Comparison of ENCODE assay signal across 15 cellular contexts in genomic region chr19:2700660-2701360, GRCh38. TPM values are rescaled to one million over a fixed set of nuclear protein-coding genes. Genes with fewer than 3 reads are reported as not detected.
A peak's percentile ranks its signal among the peaks of the same experiment; 100 is the strongest.
DNase-seq lines count a peak whose midpoint lies in the region; ATAC-seq, FAIRE-seq and TF ChIP-seq lines count a peak whose summit lies in the region.
"Had no signal": no experiment of that assay in that cellular context is flagged by ENCODE, and none has a peak within 500 bp of the region (broad histone marks: within the 10 kb centered on the region; RNA-seq: fewer than 3 reads in every experiment).

No MANE protein-coding gene starts in this region.

- H3K9ac ChIP-seq in GM12878 (ENCODE audit: control insufficient read depth, insufficient read depth, low read length), result peak overlapping the region; percentile 59

- in situ Hi-C loops in GM12878 (cut with MboI), result no loop called here

- TF ChIP-seq POLR2A in GM12878 (IDR thresholded peaks at IDR 0.05; ENCODE audit: low read depth, low read length), result no peak

- 64% methylated on average over 26 of the region's 26 CpGs for WGBS in GM12878 (ENCODE audit: insufficient coverage, insufficient replicate concordance, low lambda C conversion rate, missing lambda C conversion rate)

- RAD21 ChIA-PET in GM12878 (lab: Charles Lee; ENCODE audit: unreplicated experiment), result interaction anchor here (1.0 kb wide), 2 partner anchors 10 to 52 kb away, joined by 5 to 6 read pairs; no protein-coding TSS in a partner anchor

- TF ChIP-seq CTCF in GM12875 (IDR thresholded peaks at IDR 0.05; ENCODE audit: borderline replicate concordance, insufficient read depth, low read depth, low read length) (no peak), GM12878 (IDR thresholded peaks at IDR 0.05 in 2 of 3, conservative IDR thresholded peaks at IDR 0.05 in 1 of 3; ENCODE audit: control insufficient read depth in 2 of 3, extremely low read depth in 1 of 3, insufficient read depth in 1 of 3, low read depth in 3 of 3, low read length in 3 of 3) (no peak), nephron progenitor cell (IDR thresholded peaks at IDR 0.05) (no peak), WERI-Rb-1 (IDR thresholded peaks at IDR 0.05; ENCODE audit: low read depth, low read length) (no peak)

- H3K27ac Mint-ChIP-seq in nephron progenitor cell, result no peak overlapping the region
- H3K27ac Mint-ChIP-seq: activated T-helper 2 cell treated with anti-CD3 and anti-CD28 coated beads, Interferon-gamma antibody, Interleukin-2, Interleukin-4, amounts not matched to agents 10 μg/mL and 5 μg/mL and 100 μg/mL, durations not matched to agents 14 hours and 24 hours and 36 hours had no signal

- H3K4me3 Mint-ChIP-seq in nephron progenitor cell, result peak overlapping the region; percentile 88

- peaks cover 40% of the 10 kb centered on the region for H3K4me1 Mint-ChIP-seq in nephron progenitor cell

- BruUV-seq in GM12878 (replicated peaks; lab: Mats Ljungman, UMichigan), result TSS peak; percentile 68

- no peak for TF ChIP-seq RAD21 in GM12878 (IDR thresholded peaks at IDR 0.05; ENCODE audit: insufficient read depth, low read depth, low read length)

- peaks cover 40% of the 10 kb centered on the region for H3K4me1 ChIP-seq in GM12878 (ENCODE audit: control insufficient read depth, insufficient read depth, low read length)

- no peak for FAIRE-seq in GM12878 (lab: Jason Lieb, UNC)
- FAIRE-seq: D721Med, GM18507, TTC549 had no signal

- CTCF ChIA-PET in GM12878 (lab: Yijun Ruan, JAX), result interaction anchor here (1.5 kb wide), 2 partner anchors 49 to 52 kb away, joined by 6 to 7 read pairs; no protein-coding TSS in a partner anchor

- H3K27ac ChIP-seq in GM12878 (ENCODE audit: control insufficient read depth, insufficient read depth), result peak overlapping the region; percentile 53; the same call in 1 of the 2 replicates
- H3K27ac ChIP-seq in WERI-Rb-1, result no peak overlapping the region
- H3K27ac ChIP-seq: PC-9 had no signal

- TF ChIP-seq EP300 in GM12878 (IDR thresholded peaks at IDR 0.05; ENCODE audit: borderline replicate concordance in 1 of 2, control insufficient read depth in 1 of 2, low read depth in 2 of 2, low read length in 2 of 2), result no peak

- H3K36me3 ChIP-seq in GM12878 (ENCODE audit: control insufficient read depth in 2 of 2, insufficient read depth in 2 of 2, low read length in 1 of 2) (no peaks in the 10 kb centered on the region), WERI-Rb-1 (no peaks in the 10 kb centered on the region)

- H4K20me1 ChIP-seq in GM12878 (ENCODE audit: control insufficient read depth, insufficient read depth), result no peaks in the 10 kb centered on the region

- POLR2A ChIA-PET in GM12878 (lab: Charles Lee), result interaction anchor here (1.6 to 2.4 kb wide), 2 partner anchors 10 to 19 kb away, joined by 5 to 14 read pairs; no protein-coding TSS in a partner anchor

- intact Hi-C loops in GM12878 (cut with micrococcal nuclease; ENCODE audit: unreplicated experiment), result loop anchor here (5.0 kb wide), 1 partner anchor 46 kb away; no protein-coding TSS in a partner anchor

- peak overlapping the region; percentile 81 for H3K4me2 ChIP-seq in GM12878 (ENCODE audit: control insufficient read depth, insufficient read depth)
- H3K4me2 ChIP-seq: PC-9 had no signal

- no peak overlapping the region for H2AFZ ChIP-seq in GM12878 (ENCODE audit: control insufficient read depth, low read depth, low read length)
- H2AFZ ChIP-seq: PC-9 had no signal

- H3K27me3 ChIP-seq in GM12878 (replicated peaks in 1 of 2; ENCODE audit: control insufficient read depth in 2 of 2, insufficient read depth in 2 of 2, low read length in 1 of 2) (no peaks in the 10 kb centered on the region), WERI-Rb-1 (ENCODE audit: insufficient read depth, low read depth, severe bottlenecking) (peaks cover 12% of the 10 kb centered on the region)

- DNase-seq in GM12878 (ENCODE audit: low read depth, low spot score), result no peak
- DNase-seq in nephron progenitor cell, result no peak
- no peak for DNase-seq in RKO (ENCODE audit: low spot score)
- no peak for DNase-seq in activated CD8-positive, alpha-beta memory T cell treated with anti-CD3 and anti-CD28 coated beads, Interleukin-2, amount 50 U/mL, for 4 hours
- no peak for DNase-seq in WERI-Rb-1
- DNase-seq: NCI-H187 treated with DMSO at 0.1 percent for 48 hours, PC-9 had no signal

- H3K4me3 ChIP-seq in GM12875 (ENCODE audit: low read depth, low read length), result peak overlapping the region; percentile 75
- H3K4me3 ChIP-seq in GM12878, result peak overlapping the region; percentile 88
- H3K4me3 ChIP-seq in WERI-Rb-1 (ENCODE audit: low read depth, low read length), result no peak overlapping the region
- H3K4me3 ChIP-seq: PC-9 had no signal

- peaks cover 43% of the 10 kb centered on the region for H3K79me2 ChIP-seq in GM12878 (ENCODE audit: control insufficient read depth, insufficient read depth, low read length)

- SMC1A ChIA-PET in GM12878 (lab: Charles Lee; ENCODE audit: uncharacterized antibody, unreplicated experiment), result interaction anchor here (0.5 to 4.1 kb wide), 6 partner anchors 10 to 195 kb away, joined by 3 to 24 read pairs (median 6); no protein-coding TSS in a partner anchor

- ATAC-seq in GM12878, result no peak
- ATAC-seq: right cardiac atrium had no signal

- no peaks in the 10 kb centered on the region for H3K9me3 Mint-ChIP-seq in nephron progenitor cell
- H3K9me3 Mint-ChIP-seq: activated T-helper 2 cell treated with anti-CD3 and anti-CD28 coated beads, Interferon-gamma antibody, Interleukin-2, Interleukin-4, amounts not matched to agents 10 μg/mL and 5 μg/mL and 100 μg/mL, durations not matched to agents 14 hours and 24 hours and 36 hours had no signal

- H3K9me3 ChIP-seq in GM12878 (replicated peaks; ENCODE audit: control insufficient read depth, insufficient read depth, low read length) (no peaks in the 10 kb centered on the region), WERI-Rb-1 (ENCODE audit: severe bottlenecking) (no peaks in the 10 kb centered on the region)

- H3K36me3 Mint-ChIP-seq in nephron progenitor cell (ENCODE audit: low read depth), result no peaks in the 10 kb centered on the region

- peaks cover 75% of the 10 kb centered on the region for H3K27me3 Mint-ChIP-seq in nephron progenitor cell (ENCODE audit: low read depth, poor library complexity)

RNA-seq across cellular contexts. Expression of gene GNG7, which starts 1.7 kb away (rescaled TPM):
- total RNA-seq in GM12878 (2013; cell fraction: nucleolus; rRNA removed), result 10.3 TPM in 2 replicates
- 2.7 and 3.8 TPM in 2 replicates for total RNA-seq in GM12878 (2014; rRNA removed)
- 5.3 and 5.4 TPM in 2 replicates for total RNA-seq in GM12878 (2014; rRNA removed; fragmentation: Illumina TruSeq; extraction: Trizol)
- total RNA-seq in GM12878 (2021), result 13.6 and 14.0 TPM in 2 replicates
- polyA plus RNA-seq in GM12878 (2011; ENCODE audit: low read depth), result 12.7 TPM
- 1.8 and 1.9 TPM in 2 replicates for polyA plus RNA-seq in GM12878 (2011; rRNA removed)
- polyA plus RNA-seq in GM12878 (2011; cell fraction: cytosol; rRNA removed), result 2.0 and 2.1 TPM in 2 replicates
- 2.8 and 3.7 TPM in 2 replicates for polyA plus RNA-seq in GM12878 (2011; cell fraction: nucleus; rRNA removed)
- polyA plus RNA-seq in GM12878 (2012), result 24.5 and 28.2 TPM in 2 replicates
- 6.9 and 7.8 TPM in 2 replicates for polyA plus RNA-seq in GM12878 (2014; fragmentation: Illumina TruSeq; extraction: Trizol)
- polyA plus RNA-seq in GM12878 (2014; fragmentation: Nextera tagmentation; extraction: Ambion mirVana), result 1 to 10 TPM; 3.7 to 5.1 TPM
- 11.7 and 13.4 TPM in 2 replicates for polyA plus RNA-seq in GM12878 (2014; rRNA removed)
- 10 to 100 TPM in 1 of 2 experiments, 1 to 10 TPM in 1; 9.8 to 10.6 TPM for polyA plus RNA-seq in GM12878 (2016; fragmentation: Nextera tagmentation; extraction: Ambion mirVana)
- 0.29 and 0.57 TPM in 2 replicates for polyA minus RNA-seq in GM12878 (2011; rRNA and poly(A)+ RNA removed)
- 0.31 and 0.40 TPM in 2 replicates for polyA minus RNA-seq in GM12878 (2011; cell fraction: cytosol; rRNA and poly(A)+ RNA removed)
- polyA minus RNA-seq in GM12878 (2011; cell fraction: nucleus; rRNA and poly(A)+ RNA removed), result 0.29 and 0.60 TPM in 2 replicates
- total RNA-seq: fibroblast of villous mesenchyme had no signal

RNA-seq across cellular contexts. Expression of gene DIRAS1, which starts 20.4 kb away (rescaled TPM):
- total RNA-seq in GM12878 (2013; cell fraction: nucleolus; rRNA removed), result 0.39 and 1.0 TPM in 2 replicates
- total RNA-seq in GM12878 (2014; rRNA removed) (not detected in 2 replicates), GM12878 (2014; rRNA removed; fragmentation: Illumina TruSeq; extraction: Trizol) (0.09 TPM in 1 of 2 replicates, not detected in the other), GM12878 (2021) (0.18 and 0.48 TPM in 2 replicates)
- polyA plus RNA-seq in GM12878 (2011; ENCODE audit: low read depth), result 0.38 TPM
- polyA plus RNA-seq in GM12878 (2011; rRNA removed) (0.03 and 0.05 TPM in 2 replicates), GM12878 (2014; fragmentation: Illumina TruSeq; extraction: Trizol) (0.07 TPM in 1 of 2 replicates, not detected in the other), GM12878 (2014; fragmentation: Nextera tagmentation; extraction: Ambion mirVana) (not detected), GM12878 (2014; rRNA removed) (0.08 TPM in 1 of 2 replicates, not detected in the other), GM12878 (2016; fragmentation: Nextera tagmentation; extraction: Ambion mirVana) (under 1 TPM; 0.04 to 0.13 TPM)
- polyA plus RNA-seq in GM12878 (2011; cell fraction: cytosol; rRNA removed), result not detected in 2 replicates
- 0.10 TPM in 1 of 2 replicates, not detected in the other for polyA plus RNA-seq in GM12878 (2011; cell fraction: nucleus; rRNA removed)
- polyA plus RNA-seq in GM12878 (2012), result 0.34 and 0.57 TPM in 2 replicates
- 0.15 TPM in 1 of 2 replicates, not detected in the other for polyA minus RNA-seq in GM12878 (2011; rRNA and poly(A)+ RNA removed)
- not detected in 2 replicates for polyA minus RNA-seq in GM12878 (2011; cell fraction: cytosol; rRNA and poly(A)+ RNA removed)
- polyA minus RNA-seq in GM12878 (2011; cell fraction: nucleus; rRNA and poly(A)+ RNA removed), result not detected in 2 replicates
- total RNA-seq: HT-29 had no signal

RNA-seq across cellular contexts. Expression of gene SLC39A3, which starts 39.0 kb away (rescaled TPM):
- 26.3 and 30.0 TPM in 2 replicates for total RNA-seq in GM12878 (2013; cell fraction: nucleolus; rRNA removed)
- total RNA-seq in GM12878 (2014; rRNA removed) (46.0 and 50.2 TPM in 2 replicates), GM12878 (2014; rRNA removed; fragmentation: Illumina TruSeq; extraction: Trizol) (31.2 and 33.7 TPM in 2 replicates), GM12878 (2021) (48.4 and 52.1 TPM in 2 replicates)
- 9.9 TPM for polyA plus RNA-seq in GM12878 (2011; ENCODE audit: low read depth)
- polyA plus RNA-seq in GM12878 (2011; rRNA removed) (18.7 and 29.6 TPM in 2 replicates), GM12878 (2014; fragmentation: Illumina TruSeq; extraction: Trizol) (20.9 and 59.4 TPM in 2 replicates), GM12878 (2014; fragmentation: Nextera tagmentation; extraction: Ambion mirVana) (1 to 10 TPM in 1 of 2 experiments, under 1 TPM in 1; 0.63 to 1.1 TPM), GM12878 (2014; rRNA removed) (54.5 and 54.9 TPM in 2 replicates), GM12878 (2016; fragmentation: Nextera tagmentation; extraction: Ambion mirVana) (10 to 100 TPM; 58.7 to 67.1 TPM)
- 51.6 and 59.3 TPM in 2 replicates for polyA plus RNA-seq in GM12878 (2011; cell fraction: cytosol; rRNA removed)
- 38.3 and 42.8 TPM in 2 replicates for polyA plus RNA-seq in GM12878 (2011; cell fraction: nucleus; rRNA removed)
- polyA plus RNA-seq in GM12878 (2012), result 24.3 and 28.7 TPM in 2 replicates
- 19.9 and 31.8 TPM in 2 replicates for polyA minus RNA-seq in GM12878 (2011; rRNA and poly(A)+ RNA removed)
- 15.3 and 17.2 TPM in 2 replicates for polyA minus RNA-seq in GM12878 (2011; cell fraction: cytosol; rRNA and poly(A)+ RNA removed)
- 7.5 and 14.9 TPM in 2 replicates for polyA minus RNA-seq in GM12878 (2011; cell fraction: nucleus; rRNA and poly(A)+ RNA removed)
